In the genomic region with DNA sequence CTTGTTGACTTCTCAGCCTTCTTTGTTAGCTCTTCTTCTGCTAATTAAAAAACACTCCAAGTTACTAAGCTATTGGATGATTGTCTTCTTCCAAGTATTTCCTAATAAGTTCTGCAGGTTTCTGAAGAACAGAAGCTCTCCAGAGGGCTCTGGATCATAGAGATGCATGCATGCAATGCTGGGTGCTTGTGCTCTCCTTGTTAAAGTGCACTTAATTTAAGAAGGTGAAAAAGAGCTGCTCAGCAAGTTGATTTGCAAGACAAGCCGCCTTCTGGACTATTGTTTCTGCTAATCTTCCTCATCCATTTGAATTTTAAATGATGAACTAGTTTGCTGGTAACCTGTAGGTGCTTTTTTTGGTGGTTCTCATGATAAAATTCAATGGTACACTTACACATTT, we compare ENCODE assay signal across 25 cellular contexts. TPM values are rescaled to one million over a fixed set of nuclear protein-coding genes. Genes with fewer than 3 reads are reported as not detected.
"Had no signal": no experiment of that assay in that cellular context is flagged by ENCODE, and none has a peak within 500 bp of the region (broad histone marks: within the 10 kb centered on the region; RNA-seq: fewer than 3 reads in every experiment).

No MANE protein-coding gene starts in this region.

- H3K4me3 ChIP-seq: cardiac muscle cell, PC-9 had no signal

- H3K4me1 Mint-ChIP-seq: activated CD4-positive, alpha-beta T cell treated with anti-CD3 and anti-CD28 coated beads, Interleukin-2, amount 10 ng/mL, durations not matched to agents 24 days and 14 days had no signal

- DNase-seq: activated B cell treated with CpG ODN at 0.5 μM for 24 hours; activated CD4-positive, alpha-beta T cell treated with anti-CD3 and anti-CD28 coated beads for 1 hour; activated CD4-positive, alpha-beta T cell treated with anti-CD3 and anti-CD28 coated beads, Interleukin-2, amount 10 ng/mL, durations not matched to agents 24 days and 14 days; activated CD4-positive, alpha-beta T cell treated with anti-CD3 and anti-CD28 coated beads, Interleukin-2, amount 50 U/mL, for 48 hours; activated CD8-positive, alpha-beta memory T cell treated with anti-CD3 and anti-CD28 coated beads for 24 hours; activated gamma-delta T cell; activated naive CD4-positive, alpha-beta T cell treated with anti-CD3 and anti-CD28 coated beads for 36 hours; activated T-cell treated with anti-CD3 and anti-CD28 coated beads for 4 hours; activated T-cell treated with anti-CD3 and anti-CD28 coated beads, Interleukin-2, amount 50 U/mL, for 48 hours; amygdala; brain microvascular endothelial cell; NCI-H1092; NCI-H1417; NCI-H1930; NCI-H345; NCI-H510A; NCI-H526 treated with DMSO at 0.1 percent for 48 hours; NCI-H82; NK-92 treated with Interleukin-12 subunit alpha and Interleukin-12 subunit beta, amount 100 ng/mL, for 24 hours; PC-9; SHP77 treated with DMSO at 0.1 percent for 48 hours had no signal

- H3K36me3 ChIP-seq: brain microvascular endothelial cell, cardiac muscle cell had no signal

- H3K4me3 Mint-ChIP-seq: activated B cell treated with CpG ODN at 0.5 μM for 24 hours; activated CD4-positive, alpha-beta T cell treated with anti-CD3 and anti-CD28 coated beads, Interleukin-2, amount 10 ng/mL, durations not matched to agents 24 days and 14 days; activated naive CD4-positive, alpha-beta T cell treated with anti-CD3 and anti-CD28 coated beads for 36 hours; activated naive CD8-positive, alpha-beta T cell; activated T-helper 17 cell treated with anti-CD3 and anti-CD28 coated beads, Interleukin-2, amount 50 U/mL, for 72 hours; T-helper 1 cell treated with Interleukin-12 subunit alpha and Interleukin-12 subunit beta and Interleukin-4 antibody, amounts not matched to agents 30 μg/mL and 1 μg/mL, for 36 hours had no signal

- H3K27ac Mint-ChIP-seq: activated B cell treated with CpG ODN at 0.5 μM for 24 hours; activated CD4-positive, alpha-beta T cell treated with anti-CD3 and anti-CD28 coated beads, Interleukin-2, amount 10 ng/mL, durations not matched to agents 24 days and 14 days; activated naive CD4-positive, alpha-beta T cell treated with anti-CD3 and anti-CD28 coated beads for 36 hours; activated naive CD8-positive, alpha-beta T cell; activated T-helper 17 cell treated with anti-CD3 and anti-CD28 coated beads, Interleukin-2, amount 50 U/mL, for 72 hours; T-helper 1 cell treated with Interleukin-12 subunit alpha and Interleukin-12 subunit beta and Interleukin-4 antibody, amounts not matched to agents 30 μg/mL and 1 μg/mL, for 36 hours had no signal

- H3K27me3 Mint-ChIP-seq: activated B cell treated with CpG ODN at 0.5 μM for 24 hours; activated CD4-positive, alpha-beta T cell treated with anti-CD3 and anti-CD28 coated beads, Interleukin-2, amount 10 ng/mL, durations not matched to agents 24 days and 14 days; activated naive CD8-positive, alpha-beta T cell; activated T-helper 17 cell treated with anti-CD3 and anti-CD28 coated beads, Interleukin-2, amount 50 U/mL, for 72 hours had no signal

- H3K27me3 ChIP-seq: brain microvascular endothelial cell, cardiac muscle cell had no signal

- H3K27ac ChIP-seq: brain microvascular endothelial cell, cardiac muscle cell, PC-9 had no signal

- ATAC-seq: activated T-helper 17 cell treated with anti-CD3 and anti-CD28 coated beads, Interleukin-2, amount 50 U/mL, for 72 hours had no signal

- H3K9me3 Mint-ChIP-seq: activated B cell treated with CpG ODN at 0.5 μM for 24 hours; activated CD4-positive, alpha-beta T cell treated with anti-CD3 and anti-CD28 coated beads, Interleukin-2, amount 10 ng/mL, durations not matched to agents 24 days and 14 days; activated naive CD4-positive, alpha-beta T cell treated with anti-CD3 and anti-CD28 coated beads for 36 hours; activated T-helper 17 cell treated with anti-CD3 and anti-CD28 coated beads, Interleukin-2, amount 50 U/mL, for 72 hours; T-helper 1 cell treated with Interleukin-12 subunit alpha and Interleukin-12 subunit beta and Interleukin-4 antibody, amounts not matched to agents 30 μg/mL and 1 μg/mL, for 36 hours had no signal

RNA-seq across cellular contexts. Expression of a gene that starts 43.9 kb away (rescaled TPM):
- total RNA-seq: activated CD4-positive, alpha-beta T cell treated with anti-CD3 and anti-CD28 coated beads, Interleukin-2, amount 10 ng/mL, durations not matched to agents 24 days and 14 days; activated T-helper 17 cell treated with anti-CD3 and anti-CD28 coated beads, Interleukin-2, amount 50 U/mL, for 72 hours had no signal
